21 cellular contexts compared by ENCODE assay signal in the genomic region with DNA sequence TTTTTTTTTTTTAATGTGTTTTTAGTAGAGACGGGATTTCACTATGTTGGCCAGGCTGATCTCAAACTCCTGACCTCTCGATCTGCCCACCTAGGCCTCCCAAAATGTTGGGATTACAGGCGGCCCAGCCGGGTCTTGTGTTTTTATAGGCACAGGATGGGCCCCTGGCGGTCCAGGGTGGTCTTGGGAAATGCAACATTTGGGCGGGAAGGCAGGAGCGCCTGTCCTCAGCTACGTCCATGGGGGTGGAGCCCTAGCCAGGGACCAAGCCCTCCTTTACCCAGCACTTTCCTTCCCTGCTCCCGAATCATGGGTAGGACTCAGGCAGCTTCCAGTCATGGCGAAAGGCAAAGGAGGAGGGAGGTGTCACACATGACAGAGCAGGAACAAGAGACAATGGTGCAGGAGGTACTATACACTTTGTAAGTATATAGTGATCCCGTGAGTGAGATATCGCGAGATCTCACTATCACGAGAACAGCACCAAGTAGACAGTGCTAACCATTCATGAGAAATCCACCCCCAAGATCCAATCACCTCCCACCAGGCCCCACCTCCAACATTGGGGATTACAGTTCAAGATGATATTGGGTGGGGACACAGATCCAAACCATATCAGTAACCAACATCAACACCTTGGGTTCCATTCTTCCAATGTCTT.
DNase-seq lines count a peak whose midpoint lies in the region; ATAC-seq, FAIRE-seq and TF ChIP-seq lines count a peak whose summit lies in the region.
"Had no signal": no experiment of that assay in that cellular context is flagged by ENCODE, and none has a peak within 500 bp of the region (broad histone marks: within the 10 kb centered on the region; RNA-seq: fewer than 3 reads in every experiment).

No MANE protein-coding gene starts in this region.

- ATAC-seq in A549 (no peak), upper lobe of right lung (no peak), left cardiac atrium (no peak)
- ATAC-seq: CD8-positive, alpha-beta T cell; GM12878; GM23338; HepG2 had no signal

- TF ChIP-seq RAD21 in A549 (conservative IDR thresholded peaks at IDR 0.05 in 1 of 2, IDR thresholded peaks at IDR 0.05 in 1 of 2): no peak

- no peak for FAIRE-seq in A549 (lab: Jason Lieb, UNC)
- FAIRE-seq: GM12878, GM19239, HepG2 had no signal

- WGBS in A549 (ENCODE audit: missing lambda C conversion rate): 61% methylated on average over 14 of the region's 14 CpGs
- WGBS in esophagus muscularis mucosa: 89% methylated on average over 14 of the region's 14 CpGs

- no peaks in the 10 kb centered on the region for H3K36me3 Mint-ChIP-seq in osteocyte (ENCODE audit: unreplicated experiment)
- H3K36me3 Mint-ChIP-seq: CD8-positive, alpha-beta T cell; IgD-negative memory B cell had no signal

- H3K4me1 ChIP-seq in A549 (no peaks in the 10 kb centered on the region), esophagus muscularis mucosa (no peaks in the 10 kb centered on the region), upper lobe of right lung (no peaks in the 10 kb centered on the region)
- H3K4me1 ChIP-seq: BLaER1 treated with 17β-estradiol and CSF1 and Interleukin-3, amounts not matched to agents 10 nM and 100 nM had no signal

- H3K36me3 ChIP-seq in esophagus muscularis mucosa (no peaks in the 10 kb centered on the region), upper lobe of right lung (no peaks in the 10 kb centered on the region)
- H3K36me3 ChIP-seq: BLaER1 treated with 17β-estradiol and CSF1 and Interleukin-3, amounts not matched to agents 10 nM and 100 nM had no signal

- H3K9me3 ChIP-seq in A549 (no peaks in the 10 kb centered on the region), esophagus muscularis mucosa (no peaks in the 10 kb centered on the region), upper lobe of right lung (no peaks in the 10 kb centered on the region)
- H3K9me3 ChIP-seq: BLaER1 treated with 17β-estradiol and CSF1 and Interleukin-3, amounts not matched to agents 10 nM and 100 nM had no signal

- POLR2A ChIA-PET in A549 (lab: Yijun Ruan, JAX): no interaction called here

- TF ChIP-seq CTCF in A549 (IDR thresholded peaks at IDR 0.05) (no peak), esophagus muscularis mucosa (IDR thresholded peaks at IDR 0.05) (no peak), osteocyte (IDR thresholded peaks at IDR 0.05) (no peak), upper lobe of right lung (IDR thresholded peaks at IDR 0.05) (no peak)

- no peak overlapping the region for H3K27ac Mint-ChIP-seq in osteocyte (ENCODE audit: unreplicated experiment)
- H3K27ac Mint-ChIP-seq: B cell; CD8-positive, alpha-beta T cell; GM23338; IgD-negative memory B cell had no signal

- no peak overlapping the region for H3K4me2 ChIP-seq in A549
- H3K4me2 ChIP-seq: BLaER1 treated with 17β-estradiol and CSF1 and Interleukin-3, amounts not matched to agents 10 nM and 100 nM; GM23338 had no signal

- H3K4me3 ChIP-seq in A549: no peak overlapping the region
- H3K4me3 ChIP-seq in esophagus muscularis mucosa: no peak overlapping the region
- H3K4me3 ChIP-seq in upper lobe of right lung: no peak overlapping the region
- H3K4me3 ChIP-seq: BLaER1 treated with 17β-estradiol and CSF1 and Interleukin-3, amounts not matched to agents 10 nM and 100 nM; GM12878; GM23338 had no signal

- TF ChIP-seq POLR2A in A549 (IDR thresholded peaks at IDR 0.05; ENCODE audit: low read length) (no peak), esophagus muscularis mucosa (IDR thresholded peaks at IDR 0.05; ENCODE audit: low read depth) (no peak)

- H3K27me3 ChIP-seq in esophagus muscularis mucosa (no peaks in the 10 kb centered on the region), upper lobe of right lung (no peaks in the 10 kb centered on the region)
- H3K27me3 ChIP-seq: BLaER1 treated with 17β-estradiol and CSF1 and Interleukin-3, amounts not matched to agents 10 nM and 100 nM had no signal

- no peaks in the 10 kb centered on the region for H3K4me1 Mint-ChIP-seq in osteocyte (ENCODE audit: unreplicated experiment)
- H3K4me1 Mint-ChIP-seq: B cell had no signal

- intact Hi-C loops in esophagus muscularis mucosa (cut with DNase I) (no loop called here), upper lobe of right lung (cut with DNase I) (no loop called here), left cardiac atrium (cut with DNase I) (no loop called here)

- CTCF ChIA-PET in A549 (lab: Yijun Ruan, JAX): no interaction called here

- no peak overlapping the region for H3K4me3 Mint-ChIP-seq in osteocyte (ENCODE audit: unreplicated experiment)
- H3K4me3 Mint-ChIP-seq: B cell; CD8-positive, alpha-beta T cell; GM23338; IgD-negative memory B cell had no signal

- TF ChIP-seq EP300 in A549 (IDR thresholded peaks at IDR 0.05): no peak
- TF ChIP-seq EP300 in esophagus muscularis mucosa (IDR thresholded peaks at IDR 0.05): no peak

- no peaks in the 10 kb centered on the region for H3K9me3 Mint-ChIP-seq in osteocyte (ENCODE audit: unreplicated experiment)
- H3K9me3 Mint-ChIP-seq: CD8-positive, alpha-beta T cell; GM23338 had no signal

- no peak overlapping the region for H3K27ac ChIP-seq in A549
- H3K27ac ChIP-seq in esophagus muscularis mucosa (replicated peaks in 1 of 4): no peak overlapping the region
- no peak overlapping the region for H3K27ac ChIP-seq in upper lobe of right lung
- H3K27ac ChIP-seq: BLaER1 treated with 17β-estradiol and CSF1 and Interleukin-3, amounts not matched to agents 10 nM and 100 nM had no signal

- DNase-seq in A549 (ENCODE audit: low read depth in 1 of 2, low spot score in 1 of 2): no peak
- DNase-seq in esophagus muscularis mucosa (ENCODE audit: extremely low spot score): peak; percentile 85
- peak; percentile 72 for DNase-seq in osteocyte (ENCODE audit: extremely low spot score, unreplicated experiment)
- DNase-seq in upper lobe of right lung: no peak
- DNase-seq in left cardiac atrium: no peak
- DNase-seq in COR-L47 (lab: John Stamatoyannopoulos, UW): no peak
- DNase-seq: 8988T; CD8-positive, alpha-beta T cell; DMS 273 treated with DMSO at 0.1 percent for 48 hours; DMS53; DND-41; EL; H7 had no signal

- H3K27me3 Mint-ChIP-seq in osteocyte (ENCODE audit: unreplicated experiment): peaks cover 12% of the 10 kb centered on the region
- H3K27me3 Mint-ChIP-seq: IgD-negative memory B cell had no signal

TF ChIP-seq in A549, 52 proteins besides CTCF, POLR2A, EP300 and RAD21:
- no peak for TF ChIP-seq JUNB (IDR thresholded peaks at IDR 0.05)
- TF ChIP-seq, protein P1, sequence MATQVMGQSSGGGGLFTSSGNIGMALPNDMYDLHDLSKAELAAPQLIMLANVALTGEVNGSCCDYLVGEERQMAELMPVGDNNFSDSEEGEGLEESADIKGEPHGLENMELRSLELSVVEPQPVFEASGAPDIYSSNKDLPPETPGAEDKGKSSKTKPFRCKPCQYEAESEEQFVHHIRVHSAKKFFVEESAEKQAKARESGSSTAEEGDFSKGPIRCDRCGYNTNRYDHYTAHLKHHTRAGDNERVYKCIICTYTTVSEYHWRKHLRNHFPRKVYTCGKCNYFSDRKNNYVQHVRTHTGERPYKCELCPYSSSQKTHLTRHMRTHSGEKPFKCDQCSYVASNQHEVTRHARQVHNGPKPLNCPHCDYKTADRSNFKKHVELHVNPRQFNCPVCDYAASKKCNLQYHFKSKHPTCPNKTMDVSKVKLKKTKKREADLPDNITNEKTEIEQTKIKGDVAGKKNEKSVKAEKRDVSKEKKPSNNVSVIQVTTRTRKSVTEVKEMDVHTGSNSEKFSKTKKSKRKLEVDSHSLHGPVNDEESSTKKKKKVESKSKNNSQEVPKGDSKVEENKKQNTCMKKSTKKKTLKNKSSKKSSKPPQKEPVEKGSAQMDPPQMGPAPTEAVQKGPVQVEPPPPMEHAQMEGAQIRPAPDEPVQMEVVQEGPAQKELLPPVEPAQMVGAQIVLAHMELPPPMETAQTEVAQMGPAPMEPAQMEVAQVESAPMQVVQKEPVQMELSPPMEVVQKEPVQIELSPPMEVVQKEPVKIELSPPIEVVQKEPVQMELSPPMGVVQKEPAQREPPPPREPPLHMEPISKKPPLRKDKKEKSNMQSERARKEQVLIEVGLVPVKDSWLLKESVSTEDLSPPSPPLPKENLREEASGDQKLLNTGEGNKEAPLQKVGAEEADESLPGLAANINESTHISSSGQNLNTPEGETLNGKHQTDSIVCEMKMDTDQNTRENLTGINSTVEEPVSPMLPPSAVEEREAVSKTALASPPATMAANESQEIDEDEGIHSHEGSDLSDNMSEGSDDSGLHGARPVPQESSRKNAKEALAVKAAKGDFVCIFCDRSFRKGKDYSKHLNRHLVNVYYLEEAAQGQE (IDR thresholded peaks at IDR 0.05): peak; percentile 20; the same call in 1 of the 2 replicates
- no peak for TF ChIP-seq RARB (CRISPR knock-in tag; IDR thresholded peaks at IDR 0.05)
- TF ChIP-seq TFCP2L1 (CRISPR knock-in tag; IDR thresholded peaks at IDR 0.05): no peak

TF ChIP-seq in PFSK-1, 5 proteins besides CTCF, POLR2A, EP300 and RAD21:
- TF ChIP-seq FOXP2 (optimal IDR thresholded peaks at IDR 0.05; ENCODE audit: borderline replicate concordance, extremely low read depth, extremely low read length, insufficient read depth) (no peak), POLR2AphosphoS5 (IDR thresholded peaks at IDR 0.05; ENCODE audit: low read depth, low read length) (0 out of 2 replicates have a peak, but pooled peaks have one; percentile 23), SIN3A (IDR thresholded peaks at IDR 0.05; ENCODE audit: borderline replicate concordance, insufficient read depth, low read length) (no peak)

Comparison
In these comparisons a context has a peak if more than half of its experiments do, and no peak if none do; other contexts are left out.
1. DNase-seq: peak in esophagus muscularis mucosa (single experiment) and osteocyte (single experiment); none in A549 (0 of 2), upper lobe of right lung (single experiment), left cardiac atrium (single experiment) and COR-L47 (single experiment).